ENCODE assay signal across 1 cellular context in the genomic region with DNA sequence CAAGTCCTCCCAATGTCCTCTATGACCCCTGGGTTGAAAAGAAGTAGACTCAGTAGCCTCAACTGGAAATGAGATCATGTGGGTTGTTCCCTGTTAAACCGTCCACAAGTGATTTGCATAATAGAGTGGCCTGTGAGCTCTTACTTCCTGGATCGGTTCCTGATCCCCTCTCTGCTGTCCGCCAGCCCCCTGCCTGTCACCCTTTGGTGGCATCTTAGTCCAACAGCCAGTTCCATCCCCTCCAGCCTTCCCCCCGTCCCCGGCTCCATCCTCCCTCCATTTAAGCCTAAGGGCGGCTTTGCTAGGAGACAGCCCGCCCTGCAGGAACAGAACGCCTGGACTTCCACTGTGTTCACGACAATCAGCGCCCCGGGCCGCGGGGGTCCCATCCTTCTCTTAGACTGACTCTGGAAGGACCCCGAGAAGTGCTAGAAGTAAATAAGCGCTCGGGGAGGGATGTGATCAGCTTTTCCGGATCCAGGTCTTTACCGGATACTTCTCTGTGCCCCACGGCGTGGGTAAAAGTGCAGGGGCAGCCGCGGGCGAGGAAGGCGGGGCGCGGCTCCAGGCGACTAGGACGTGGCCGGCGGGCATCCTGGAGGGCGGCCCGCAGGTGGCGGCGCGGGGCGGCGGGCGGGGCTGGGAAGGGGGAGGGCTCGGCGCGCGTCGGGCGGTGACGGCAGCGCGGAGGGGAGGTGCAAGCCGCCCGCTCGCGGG.
TF ChIP-seq lines count a peak whose summit lies in the region.

No MANE protein-coding gene starts in this region.

TF ChIP-seq in K562, 482 proteins besides CTCF, POLR2A, EP300 and RAD21 (continued from another document):
- TF ChIP-seq, protein P1, sequence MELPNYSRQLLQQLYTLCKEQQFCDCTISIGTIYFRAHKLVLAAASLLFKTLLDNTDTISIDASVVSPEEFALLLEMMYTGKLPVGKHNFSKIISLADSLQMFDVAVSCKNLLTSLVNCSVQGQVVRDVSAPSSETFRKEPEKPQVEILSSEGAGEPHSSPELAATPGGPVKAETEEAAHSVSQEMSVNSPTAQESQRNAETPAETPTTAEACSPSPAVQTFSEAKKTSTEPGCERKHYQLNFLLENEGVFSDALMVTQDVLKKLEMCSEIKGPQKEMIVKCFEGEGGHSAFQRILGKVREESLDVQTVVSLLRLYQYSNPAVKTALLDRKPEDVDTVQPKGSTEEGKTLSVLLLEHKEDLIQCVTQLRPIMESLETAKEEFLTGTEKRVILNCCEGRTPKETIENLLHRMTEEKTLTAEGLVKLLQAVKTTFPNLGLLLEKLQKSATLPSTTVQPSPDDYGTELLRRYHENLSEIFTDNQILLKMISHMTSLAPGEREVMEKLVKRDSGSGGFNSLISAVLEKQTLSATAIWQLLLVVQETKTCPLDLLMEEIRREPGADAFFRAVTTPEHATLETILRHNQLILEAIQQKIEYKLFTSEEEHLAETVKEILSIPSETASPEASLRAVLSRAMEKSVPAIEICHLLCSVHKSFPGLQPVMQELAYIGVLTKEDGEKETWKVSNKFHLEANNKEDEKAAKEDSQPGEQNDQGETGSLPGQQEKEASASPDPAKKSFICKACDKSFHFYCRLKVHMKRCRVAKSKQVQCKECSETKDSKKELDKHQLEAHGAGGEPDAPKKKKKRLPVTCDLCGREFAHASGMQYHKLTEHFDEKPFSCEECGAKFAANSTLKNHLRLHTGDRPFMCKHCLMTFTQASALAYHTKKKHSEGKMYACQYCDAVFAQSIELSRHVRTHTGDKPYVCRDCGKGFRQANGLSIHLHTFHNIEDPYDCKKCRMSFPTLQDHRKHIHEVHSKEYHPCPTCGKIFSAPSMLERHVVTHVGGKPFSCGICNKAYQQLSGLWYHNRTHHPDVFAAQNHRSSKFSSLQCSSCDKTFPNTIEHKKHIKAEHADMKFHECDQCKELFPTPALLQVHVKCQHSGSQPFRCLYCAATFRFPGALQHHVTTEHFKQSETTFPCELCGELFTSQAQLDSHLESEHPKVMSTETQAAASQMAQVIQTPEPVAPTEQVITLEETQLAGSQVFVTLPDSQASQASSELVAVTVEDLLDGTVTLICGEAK (IDR thresholded peaks at IDR 0.05) = peak; percentile 60; the same call in 1 of the 2 replicates
- TF ChIP-seq, protein P1 (CRISPR knock-in tag; IDR thresholded peaks at IDR 0.05) = no peak
